ENCODE assay signal across 8 cellular contexts in the genomic region with DNA sequence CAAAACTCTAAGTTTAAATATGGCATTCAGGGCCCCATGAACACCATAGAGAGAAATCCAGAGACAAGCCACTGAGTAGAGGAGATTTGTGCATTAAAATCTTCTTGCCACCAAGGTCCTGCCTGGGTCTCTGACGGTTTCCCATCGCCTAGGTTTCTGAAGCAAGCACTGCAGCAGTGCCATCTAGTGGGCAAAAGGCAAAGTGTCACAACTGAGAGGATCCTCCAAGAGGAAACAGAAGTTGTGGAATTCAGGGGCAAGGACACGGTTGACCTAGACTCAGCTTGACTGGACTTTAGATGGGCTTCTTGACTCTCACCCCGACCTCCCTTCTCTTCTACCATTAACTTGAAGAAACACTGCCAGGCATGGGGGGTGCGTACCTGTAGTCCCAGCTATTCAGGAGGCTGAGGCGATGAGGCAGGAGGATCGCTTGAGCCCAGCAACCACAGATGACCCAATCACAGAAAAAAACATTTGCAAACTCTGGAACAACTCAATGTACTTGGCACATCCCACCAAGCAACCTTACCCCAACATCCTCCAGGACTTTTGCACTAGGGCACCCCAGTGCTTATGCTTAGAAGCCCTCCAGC.
DNase-seq lines count a peak whose midpoint lies in the region; ATAC-seq, FAIRE-seq and TF ChIP-seq lines count a peak whose summit lies in the region.

No MANE protein-coding gene starts in this region.

- H3K9me3 Mint-ChIP-seq in astrocyte (ENCODE audit: unreplicated experiment) = no peaks in the 10 kb centered on the region

- no peak overlapping the region for H2AFZ ChIP-seq in astrocyte (ENCODE audit: low read depth, low read length)

- no peak overlapping the region for H3K4me3 Mint-ChIP-seq in astrocyte (ENCODE audit: unreplicated experiment)

- H3K36me3 ChIP-seq in astrocyte (ENCODE audit: insufficient read depth, low read length) = no peaks in the 10 kb centered on the region

- no peak for FAIRE-seq in astrocyte (lab: Jason Lieb, UNC)

- no peak overlapping the region for H3K27ac Mint-ChIP-seq in astrocyte (ENCODE audit: unreplicated experiment)

- H3K9ac ChIP-seq in astrocyte (ENCODE audit: low read length) = no peak overlapping the region

- intact Hi-C loops in sciatic nerve (cut with DNase I) = loop anchor here (5.0 kb wide), 1 partner anchor 374 kb away; no protein-coding TSS in a partner anchor

- H3K27me3 ChIP-seq in astrocyte (ENCODE audit: insufficient read depth, low read length) = peaks cover 2% of the 10 kb centered on the region

- H3K27me3 Mint-ChIP-seq in astrocyte (ENCODE audit: low read depth, unreplicated experiment) = no peaks in the 10 kb centered on the region

- no peak overlapping the region for H3K27ac ChIP-seq in astrocyte (ENCODE audit: low read depth, low read length)

- no peak overlapping the region for H3K4me2 ChIP-seq in astrocyte (ENCODE audit: low read length)

- H3K9me3 ChIP-seq in astrocyte (ENCODE audit: insufficient read depth, low read depth, low read length) = no peaks in the 10 kb centered on the region

- DNase-seq in NK-92 treated with Interleukin-12 subunit alpha and Interleukin-12 subunit beta, amount 100 ng/mL, for 24 hours (lab: John Stamatoyannopoulos, UW) = peak; percentile 9
- DNase-seq in NK-92 (lab: John Stamatoyannopoulos, UW; ENCODE audit: unreplicated experiment) (no peak), RPMI7951 (ENCODE audit: low read depth) (peak; percentile 44), astrocyte (ENCODE audit: low read depth) (peak; percentile 22), hypothalamus (lab: John Stamatoyannopoulos, UW) (peak in 44 of 51 donors; percentile 2 to 72 (median 24)), sciatic nerve (ENCODE audit: low spot score) (peak; percentile 83)
- peak; percentile 45 for DNase-seq in Jurkat, Clone E6-1 (ENCODE audit: low read depth, low spot score)

- no peaks in the 10 kb centered on the region for H4K20me1 ChIP-seq in astrocyte (ENCODE audit: insufficient read depth, low read length)

- TF ChIP-seq CTCF in astrocyte (IDR thresholded peaks at IDR 0.05; ENCODE audit: insufficient read depth, low read depth, low read length) = peak; percentile 90

- H3K36me3 Mint-ChIP-seq in astrocyte (ENCODE audit: low read depth, unreplicated experiment) = no peaks in the 10 kb centered on the region

- no peaks in the 10 kb centered on the region for H3K4me1 Mint-ChIP-seq in astrocyte (ENCODE audit: low read depth, unreplicated experiment)

- ATAC-seq in sciatic nerve (peak; percentile 75), GM21423 (IDR thresholded peaks at IDR 0.05; ENCODE audit: unreplicated experiment) (no peak)

- no peaks in the 10 kb centered on the region for H3K79me2 ChIP-seq in astrocyte (ENCODE audit: insufficient read depth, low read length)

- H3K4me1 ChIP-seq in astrocyte (ENCODE audit: insufficient read depth, low read length) = no peaks in the 10 kb centered on the region

- no peak overlapping the region for H3K4me3 ChIP-seq in Jurkat, Clone E6-1 (ENCODE audit: low read length)
- H3K4me3 ChIP-seq in astrocyte (ENCODE audit: insufficient read depth, low read depth, low read length) = no peak overlapping the region
